Comparison of ENCODE assay signal across 8 cellular contexts in the genomic region with DNA sequence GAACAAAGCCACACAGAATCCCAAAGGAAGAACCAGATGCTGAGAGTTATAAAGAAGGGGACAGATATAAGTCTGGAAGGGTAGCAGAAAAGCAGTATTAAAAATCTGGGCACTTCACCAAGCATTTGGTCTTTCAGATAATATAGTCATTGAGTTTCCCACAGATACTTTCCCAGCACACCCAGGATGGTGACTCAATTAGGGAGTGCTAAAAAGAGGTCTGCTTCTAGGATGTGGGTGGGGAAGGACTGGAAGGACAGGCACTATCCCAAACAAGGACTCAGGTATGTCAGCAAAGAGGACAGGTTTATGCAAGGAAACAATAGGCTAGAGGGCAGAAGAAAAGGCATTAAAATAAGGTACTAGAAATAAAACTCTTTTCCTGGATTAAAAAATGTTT. TPM values are rescaled to one million over a fixed set of nuclear protein-coding genes. Genes with fewer than 3 reads are reported as not detected.
A peak's percentile ranks its signal among the peaks of the same experiment; 100 is the strongest.
DNase-seq lines count a peak whose midpoint lies in the region; ATAC-seq and TF ChIP-seq lines count a peak whose summit lies in the region.

No MANE protein-coding gene starts in this region.

- no peak for ATAC-seq in left lobe of liver

- H3K9me3 Mint-ChIP-seq in MCF 10A (ENCODE audit: unreplicated experiment), result no peaks in the 10 kb centered on the region

- intact Hi-C loops in MCF 10A (cut with micrococcal nuclease), result loop anchor here (5.0 kb wide), 1 partner anchor 832 kb away; no protein-coding TSS in a partner anchor

- H3K27me3 Mint-ChIP-seq in MCF 10A (ENCODE audit: insufficient read depth, unreplicated experiment), result no peaks in the 10 kb centered on the region

- no peak for TF ChIP-seq CTCF in MCF 10A (IDR thresholded peaks at IDR 0.05; ENCODE audit: unreplicated experiment)

- no TSS peak for BruUV-seq in MCF 10A (replicated peaks; lab: Mats Ljungman, UMichigan)

- POLR2A ChIA-PET in MCF 10A (lab: Yijun Ruan, JAX), result interaction anchor here (0.6 to 6.3 kb wide), 19 partner anchors 11 to 518 kb away, joined by 3 to 167 read pairs (median 10); partner anchors contain the start of genes DIAPH1, HDAC3, PCDHB11 and PCDHB14

- peak; percentile 16 for DNase-seq in DMS79 treated with DMSO at 0.1 percent for 48 hours (lab: John Stamatoyannopoulos, UW)
- DNase-seq in DMS79 (lab: John Stamatoyannopoulos, UW), result no peak
- DNase-seq in MCF 10A (ENCODE audit: unreplicated experiment), result peak; percentile 97
- peak; percentile 60 for DNase-seq in kidney tubule cell (ENCODE audit: low spot score)
- DNase-seq in substantia nigra (lab: John Stamatoyannopoulos, UW), result peak in 1 of 49 donors; percentile 9
- DNase-seq in left lobe of liver (ENCODE audit: low spot score), result no peak
- DNase-seq in NCI-H2196 treated with DMSO at 0.1 percent for 48 hours (lab: John Stamatoyannopoulos, UW; ENCODE audit: unreplicated experiment), result no peak
- no peak for DNase-seq in NK-92 (lab: John Stamatoyannopoulos, UW; ENCODE audit: unreplicated experiment)

- peak overlapping the region; percentile 15 for H3K27ac ChIP-seq in substantia nigra (ENCODE audit: low read depth, low read length, poor library complexity, severe bottlenecking)

- peak overlapping the region; percentile 70 for H3K4me3 Mint-ChIP-seq in MCF 10A (ENCODE audit: unreplicated experiment)

- H3K36me3 Mint-ChIP-seq in MCF 10A (ENCODE audit: insufficient read depth, unreplicated experiment), result peaks cover 66% of the 10 kb centered on the region

- peaks cover 54% of the 10 kb centered on the region for H3K4me1 Mint-ChIP-seq in MCF 10A (ENCODE audit: insufficient read depth, unreplicated experiment)

- CTCF ChIA-PET in MCF 10A (lab: Yijun Ruan, JAX), result interaction anchor here (0.8 to 5.7 kb wide), 16 partner anchors 8 to 752 kb away, joined by 3 to 191 read pairs (median 14); partner anchors contain the start of genes PCDHB10, PCDHB14, PCDHGB1 and PCDHGC3

- H3K27ac Mint-ChIP-seq in MCF 10A (ENCODE audit: low read depth, unreplicated experiment), result peak overlapping the region; percentile 98

RNA-seq across cellular contexts. Expression of gene DIAPH1, which starts 59.3 kb away (rescaled TPM):
- total RNA-seq in MCF 10A (2022) (203 and 228 TPM in 2 replicates), left lobe of liver (120 TPM)

Comparison
In these comparisons a context has a peak if more than half of its experiments do, and no peak if none do; other contexts are left out.
1. DNase-seq: peak in DMS79 treated with DMSO at 0.1 percent for 48 hours (single experiment), MCF 10A (single experiment) and kidney tubule cell (single experiment); none in DMS79 (single experiment), left lobe of liver (single experiment), NCI-H2196 treated with DMSO at 0.1 percent for 48 hours (single experiment) and NK-92 (single experiment).